In the genomic region with DNA sequence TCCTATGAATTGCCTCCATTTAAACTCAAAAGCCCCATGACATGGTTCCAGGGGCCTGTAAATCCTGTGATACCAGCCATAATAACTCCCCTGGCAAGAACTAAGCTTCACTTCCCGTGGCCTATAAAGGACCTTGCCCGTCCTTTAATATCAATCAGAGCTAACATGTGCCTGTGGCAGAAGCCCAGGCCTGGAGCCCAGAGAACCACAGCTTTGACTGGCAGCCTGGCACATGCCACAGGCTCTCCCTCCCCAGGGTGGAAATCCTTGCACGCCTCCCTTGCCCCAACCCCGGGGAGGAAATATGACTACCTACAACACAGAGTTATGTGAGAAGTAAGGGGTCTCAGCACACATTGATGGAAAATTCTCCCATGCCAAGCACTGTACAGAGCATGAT, we compare ENCODE assay signal across 5 cellular contexts.
"Had no signal": no experiment of that assay in that cellular context is flagged by ENCODE, and none has a peak within 500 bp of the region (broad histone marks: within the 10 kb centered on the region; RNA-seq: fewer than 3 reads in every experiment).

No MANE protein-coding gene starts in this region.

- DNase-seq: H9, HCEC 1CT, IMR-90 had no signal

- H3K4me3 Mint-ChIP-seq: GM23338, H9 had no signal

- H3K27ac Mint-ChIP-seq: GM23338, H9 had no signal

- ATAC-seq: GM23338, K562 had no signal

- H3K4me3 ChIP-seq: GM23338, K562 had no signal

- H3K4me1 Mint-ChIP-seq: GM23338 had no signal
